In the genomic region with DNA sequence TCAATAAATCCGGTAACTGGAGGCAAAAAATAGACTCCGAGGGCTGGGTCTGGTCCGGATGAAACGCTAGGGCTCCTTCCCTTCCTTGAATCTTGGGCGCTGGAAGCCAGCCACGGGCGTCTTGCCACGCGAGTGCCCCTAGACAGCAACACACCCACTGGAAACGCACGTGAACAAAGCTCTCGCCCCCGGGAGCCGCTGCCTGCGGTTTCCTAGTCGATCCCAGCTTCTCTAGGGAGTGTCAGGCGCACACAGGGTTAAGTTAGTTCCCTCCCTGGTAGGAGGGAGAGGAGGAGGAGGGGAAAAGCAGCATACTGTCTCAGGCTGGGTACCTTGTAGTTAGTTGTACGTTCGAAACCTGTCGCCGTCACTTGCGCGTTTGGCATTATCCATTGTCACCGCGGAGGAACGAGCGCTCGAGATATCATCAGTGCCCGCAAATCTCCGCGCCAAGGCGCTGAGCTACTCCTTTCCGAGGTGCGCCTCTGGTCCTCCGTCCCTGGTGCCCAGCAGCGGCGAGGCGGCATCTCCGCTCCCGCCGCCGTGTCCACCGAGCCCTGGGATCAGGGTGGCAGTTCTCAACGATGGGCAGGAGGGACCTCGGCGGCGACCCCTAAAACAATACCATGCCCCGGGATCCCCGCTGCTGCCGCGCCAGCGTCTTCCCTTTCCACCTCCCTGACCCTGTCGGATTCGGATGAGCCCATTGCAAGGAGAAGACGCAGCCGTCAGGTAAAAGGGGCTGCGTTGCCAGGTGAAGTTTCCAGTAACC, we compare ENCODE assay signal across 8 cellular contexts. TPM values are rescaled to one million over a fixed set of nuclear protein-coding genes. Genes with fewer than 3 reads are reported as not detected.
DNase-seq lines count a peak whose midpoint lies in the region; ATAC-seq and TF ChIP-seq lines count a peak whose summit lies in the region.

A gene with protein sequence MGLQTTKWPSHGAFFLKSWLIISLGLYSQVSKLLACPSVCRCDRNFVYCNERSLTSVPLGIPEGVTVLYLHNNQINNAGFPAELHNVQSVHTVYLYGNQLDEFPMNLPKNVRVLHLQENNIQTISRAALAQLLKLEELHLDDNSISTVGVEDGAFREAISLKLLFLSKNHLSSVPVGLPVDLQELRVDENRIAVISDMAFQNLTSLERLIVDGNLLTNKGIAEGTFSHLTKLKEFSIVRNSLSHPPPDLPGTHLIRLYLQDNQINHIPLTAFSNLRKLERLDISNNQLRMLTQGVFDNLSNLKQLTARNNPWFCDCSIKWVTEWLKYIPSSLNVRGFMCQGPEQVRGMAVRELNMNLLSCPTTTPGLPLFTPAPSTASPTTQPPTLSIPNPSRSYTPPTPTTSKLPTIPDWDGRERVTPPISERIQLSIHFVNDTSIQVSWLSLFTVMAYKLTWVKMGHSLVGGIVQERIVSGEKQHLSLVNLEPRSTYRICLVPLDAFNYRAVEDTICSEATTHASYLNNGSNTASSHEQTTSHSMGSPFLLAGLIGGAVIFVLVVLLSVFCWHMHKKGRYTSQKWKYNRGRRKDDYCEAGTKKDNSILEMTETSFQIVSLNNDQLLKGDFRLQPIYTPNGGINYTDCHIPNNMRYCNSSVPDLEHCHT (plus strand): TSS at position 342 of the 772 bp plus-strand sequence. CDS start 91,371 bp downstream, outside the sequence.

- H3K9me3 Mint-ChIP-seq in glutamatergic neuron (ENCODE audit: unreplicated experiment), result peaks cover 28% of the 10 kb centered on the region

- no peak for ATAC-seq in omental fat pad (ENCODE audit: low FRiP score)
- no peak for ATAC-seq in HG03457 (IDR thresholded peaks at IDR 0.05; ENCODE audit: unreplicated experiment)
- ATAC-seq in T-helper 17 cell, result no peak

- peaks cover 6% of the 10 kb centered on the region for H3K27me3 ChIP-seq in effector memory CD4-positive, alpha-beta T cell (replicated peaks; ENCODE audit: control insufficient read depth, insufficient read depth, low read length, poor library complexity, severe bottlenecking)

- TF ChIP-seq CTCF in glutamatergic neuron (IDR thresholded peaks at IDR 0.05; ENCODE audit: partially characterized antibody, unreplicated experiment), result no peak
- TF ChIP-seq CTCF in omental fat pad (IDR thresholded peaks at IDR 0.05), result no peak

- H3K9me3 ChIP-seq in ES-I3 (ENCODE audit: control insufficient read depth, insufficient read depth, low read length) (no peaks in the 10 kb centered on the region), T-helper 17 cell (ENCODE audit: control insufficient read depth, low read length, poor library complexity, severe bottlenecking) (peaks cover 2% of the 10 kb centered on the region)
- no peaks in the 10 kb centered on the region for H3K9me3 ChIP-seq in effector memory CD4-positive, alpha-beta T cell (ENCODE audit: control insufficient read depth, low read length)

- no peaks in the 10 kb centered on the region for H3K36me3 ChIP-seq in ES-I3 (ENCODE audit: insufficient read depth, low read length)
- H3K36me3 ChIP-seq in effector memory CD4-positive, alpha-beta T cell (ENCODE audit: control insufficient read depth, insufficient read depth, low read length), result no peaks in the 10 kb centered on the region

- peaks cover 20% of the 10 kb centered on the region for H3K4me1 Mint-ChIP-seq in glutamatergic neuron (ENCODE audit: low read depth, unreplicated experiment)
- peaks cover 8% of the 10 kb centered on the region for H3K4me1 Mint-ChIP-seq in T-helper 17 cell

- H3K36me3 Mint-ChIP-seq in glutamatergic neuron (ENCODE audit: unreplicated experiment) (no peaks in the 10 kb centered on the region), T-helper 17 cell (ENCODE audit: low read depth) (peaks cover 3% of the 10 kb centered on the region)

- H3K4me1 ChIP-seq in ES-I3 (ENCODE audit: insufficient read depth, low read length), result peaks cover 18% of the 10 kb centered on the region
- no peaks in the 10 kb centered on the region for H3K4me1 ChIP-seq in effector memory CD4-positive, alpha-beta T cell (ENCODE audit: control insufficient read depth, insufficient read depth, low read length, poor library complexity, severe bottlenecking)

- H3K27ac ChIP-seq in effector memory CD4-positive, alpha-beta T cell (ENCODE audit: insufficient read depth, low read length, poor library complexity, severe bottlenecking), result no peak within 1 kb of the TSS

- H3K4me3 Mint-ChIP-seq in glutamatergic neuron (ENCODE audit: unreplicated experiment), result peak within 1 kb of the TSS; percentile 99
- no peak within 1 kb of the TSS for H3K4me3 Mint-ChIP-seq in T-helper 17 cell

- H3K9ac ChIP-seq in ES-I3 (ENCODE audit: low read depth, low read length), result peak within 1 kb of the TSS; percentile 71

- no peak within 1 kb of the TSS for H3K4me3 ChIP-seq in effector memory CD4-positive, alpha-beta T cell (ENCODE audit: insufficient read depth, low read depth, low read length, poor library complexity, severe bottlenecking)

- DNase-seq in T1000 (lab: John Stamatoyannopoulos, UW) (peak; percentile 38), glutamatergic neuron (peak; percentile 52), omental fat pad (ENCODE audit: low spot score) (no peak), NCI-H446 (lab: John Stamatoyannopoulos, UW) (no peak), T-helper 17 cell (no peak)
- no peak for DNase-seq in effector memory CD4-positive, alpha-beta T cell

- peak within 1 kb of the TSS; percentile 96 for H3K27ac Mint-ChIP-seq in glutamatergic neuron (ENCODE audit: unreplicated experiment)
- H3K27ac Mint-ChIP-seq in T-helper 17 cell, result no peak within 1 kb of the TSS

- H3K27me3 Mint-ChIP-seq in glutamatergic neuron (ENCODE audit: unreplicated experiment) (peaks cover 26% of the 10 kb centered on the region), T-helper 17 cell (peaks cover 71% of the 10 kb centered on the region)

RNA-seq across cellular contexts. Expression of the gene that starts here (rescaled TPM):
- total RNA-seq in glutamatergic neuron (ENCODE audit: unreplicated experiment) (69.6 TPM), omental fat pad (10 to 100 TPM; 15.9 to 71.4 (median 23.8) TPM), T-helper 17 cell (not detected)

Comparison
In these comparisons a context has a peak if more than half of its experiments do, and no peak if none do; other contexts are left out.
1. RNA of the gene that starts here (total RNA-seq): 69.6 TPM in glutamatergic neuron (single experiment) and 15.9 to 71.4 TPM in omental fat pad; not detected in T-helper 17 cell; every median in the first group is over 10 times any median in the second.
2. DNase-seq: peak in T1000 (single experiment) and glutamatergic neuron (single experiment); none in omental fat pad (single experiment), NCI-H446 (0 of 2), effector memory CD4-positive, alpha-beta T cell (0 of 3) and T-helper 17 cell (0 of 3).